In the genomic region with DNA sequence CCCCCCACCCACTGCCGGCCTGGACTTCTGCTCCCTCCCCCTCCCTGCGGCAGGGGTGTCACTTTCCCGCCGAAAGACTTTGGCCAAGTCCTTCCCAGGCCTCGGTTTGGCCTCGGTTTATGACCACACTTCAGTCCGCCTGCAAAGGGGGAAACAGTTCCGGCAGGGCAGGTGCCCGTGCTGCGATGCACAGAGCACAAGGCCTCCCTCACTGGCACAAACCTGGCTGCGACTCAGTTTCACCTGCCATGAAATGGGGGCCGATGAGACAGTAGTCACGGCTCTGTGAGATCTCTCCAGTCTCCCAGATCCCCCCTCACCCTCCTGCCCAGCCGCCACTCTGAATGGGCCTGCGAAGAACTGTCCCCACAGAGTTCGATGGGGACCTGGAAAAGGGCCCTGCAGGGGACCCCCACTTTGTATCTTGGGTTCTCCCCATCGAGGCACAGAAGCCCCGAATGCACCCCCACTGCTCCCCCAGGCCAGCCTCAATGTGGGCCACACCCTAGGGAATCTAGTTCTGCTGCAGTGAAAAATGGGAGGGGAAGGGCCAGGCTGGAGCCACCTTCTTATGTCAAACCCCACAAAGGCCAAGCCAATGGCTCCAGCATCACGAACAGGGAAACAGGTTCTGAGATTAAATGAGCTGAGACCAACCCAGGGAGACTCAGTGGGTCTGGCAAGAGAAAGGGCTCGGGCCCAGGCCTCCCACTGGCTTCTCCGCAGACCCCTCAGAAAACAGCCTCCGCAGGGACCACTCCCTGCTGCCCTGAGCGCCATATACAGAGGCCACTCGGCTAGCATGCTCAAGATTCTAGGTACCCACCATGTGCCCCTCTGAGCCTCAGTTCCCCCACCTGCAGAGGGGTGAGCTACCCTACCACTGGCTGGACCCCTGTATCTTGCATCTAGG, we compare ENCODE assay signal across 2 cellular contexts.
TF ChIP-seq lines count a peak whose summit lies in the region.

No MANE protein-coding gene starts in this region.

TF ChIP-seq in endothelial cell of umbilical vein, 7 proteins besides CTCF, POLR2A, EP300 and RAD21:
- TF ChIP-seq, protein P1, sequence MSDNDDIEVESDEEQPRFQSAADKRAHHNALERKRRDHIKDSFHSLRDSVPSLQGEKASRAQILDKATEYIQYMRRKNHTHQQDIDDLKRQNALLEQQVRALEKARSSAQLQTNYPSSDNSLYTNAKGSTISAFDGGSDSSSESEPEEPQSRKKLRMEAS (IDR thresholded peaks at IDR 0.05; ENCODE audit: insufficient read depth, insufficient read length): no peak
- TF ChIP-seq EZH2 (IDR thresholded peaks at IDR 0.05; ENCODE audit: borderline replicate concordance, low read depth, low read length, severe bottlenecking) (no peak), GATA2 (IDR thresholded peaks at IDR 0.05; ENCODE audit: insufficient read depth, insufficient read length, low read depth, low read length) (no peak), JUN (IDR thresholded peaks at IDR 0.05; ENCODE audit: borderline replicate concordance, insufficient read depth, insufficient read length, low read depth) (no peak), FOS (IDR thresholded peaks at IDR 0.05; ENCODE audit: borderline replicate concordance, insufficient read depth, low read length) (no peak), POLR2AphosphoS5 (IDR thresholded peaks at IDR 0.05; ENCODE audit: insufficient read depth, low read depth, low read length) (no peak), MYC (IDR thresholded peaks at IDR 0.05; ENCODE audit: low read depth, low read length) (no peak)

TF ChIP-seq in neural cell, 6 proteins besides CTCF, POLR2A, EP300 and RAD21:
- TF ChIP-seq, protein P2, sequence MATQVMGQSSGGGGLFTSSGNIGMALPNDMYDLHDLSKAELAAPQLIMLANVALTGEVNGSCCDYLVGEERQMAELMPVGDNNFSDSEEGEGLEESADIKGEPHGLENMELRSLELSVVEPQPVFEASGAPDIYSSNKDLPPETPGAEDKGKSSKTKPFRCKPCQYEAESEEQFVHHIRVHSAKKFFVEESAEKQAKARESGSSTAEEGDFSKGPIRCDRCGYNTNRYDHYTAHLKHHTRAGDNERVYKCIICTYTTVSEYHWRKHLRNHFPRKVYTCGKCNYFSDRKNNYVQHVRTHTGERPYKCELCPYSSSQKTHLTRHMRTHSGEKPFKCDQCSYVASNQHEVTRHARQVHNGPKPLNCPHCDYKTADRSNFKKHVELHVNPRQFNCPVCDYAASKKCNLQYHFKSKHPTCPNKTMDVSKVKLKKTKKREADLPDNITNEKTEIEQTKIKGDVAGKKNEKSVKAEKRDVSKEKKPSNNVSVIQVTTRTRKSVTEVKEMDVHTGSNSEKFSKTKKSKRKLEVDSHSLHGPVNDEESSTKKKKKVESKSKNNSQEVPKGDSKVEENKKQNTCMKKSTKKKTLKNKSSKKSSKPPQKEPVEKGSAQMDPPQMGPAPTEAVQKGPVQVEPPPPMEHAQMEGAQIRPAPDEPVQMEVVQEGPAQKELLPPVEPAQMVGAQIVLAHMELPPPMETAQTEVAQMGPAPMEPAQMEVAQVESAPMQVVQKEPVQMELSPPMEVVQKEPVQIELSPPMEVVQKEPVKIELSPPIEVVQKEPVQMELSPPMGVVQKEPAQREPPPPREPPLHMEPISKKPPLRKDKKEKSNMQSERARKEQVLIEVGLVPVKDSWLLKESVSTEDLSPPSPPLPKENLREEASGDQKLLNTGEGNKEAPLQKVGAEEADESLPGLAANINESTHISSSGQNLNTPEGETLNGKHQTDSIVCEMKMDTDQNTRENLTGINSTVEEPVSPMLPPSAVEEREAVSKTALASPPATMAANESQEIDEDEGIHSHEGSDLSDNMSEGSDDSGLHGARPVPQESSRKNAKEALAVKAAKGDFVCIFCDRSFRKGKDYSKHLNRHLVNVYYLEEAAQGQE (IDR thresholded peaks at IDR 0.05; ENCODE audit: borderline replicate concordance): no peak
- TF ChIP-seq MXI1 (conservative IDR thresholded peaks at IDR 0.05; ENCODE audit: poor library complexity, severe bottlenecking): no peak
- no peak for TF ChIP-seq POLR2AphosphoS5 (IDR thresholded peaks at IDR 0.05)
- no peak for TF ChIP-seq EZH2 (IDR thresholded peaks at IDR 0.05; ENCODE audit: borderline replicate concordance, insufficient read depth, low read length, poor library complexity, severe bottlenecking)
- no peak for TF ChIP-seq SMC3 (conservative IDR thresholded peaks at IDR 0.05; ENCODE audit: poor library complexity)
- TF ChIP-seq TAF1 (IDR thresholded peaks at IDR 0.05; ENCODE audit: low read depth): no peak
